ENCODE assay signal across 21 cellular contexts in genomic region chr7:55502209-55502608, GRCh38.
A peak's percentile ranks its signal among the peaks of the same experiment; 100 is the strongest.
DNase-seq lines count a peak whose midpoint lies in the region; ATAC-seq lines count a peak whose summit lies in the region.
"Had no signal": no experiment of that assay in that cellular context is flagged by ENCODE, and none has a peak within 500 bp of the region (broad histone marks: within the 10 kb centered on the region; RNA-seq: fewer than 3 reads in every experiment).

No MANE protein-coding gene starts in this region.

- no peak for ATAC-seq in stimulated activated memory B cell treated with anti-CD40 and anti-IgM and Interleukin-4, amounts not matched to agents 10 μg/mL and 1 μg/mL and 100 μg/mL, for 72 hours
- ATAC-seq: activated CD8-positive, alpha-beta T cell treated with anti-CD3 and anti-CD28 coated beads for 36 hours; activated T-cell treated with anti-CD3 and anti-CD28 coated beads, Interleukin-2, amount 50 U/mL, for 4 hours had no signal

- no peak overlapping the region for H3K4me3 Mint-ChIP-seq in stimulated activated memory B cell treated with anti-CD40 and anti-IgM and Interleukin-4, amounts not matched to agents 10 μg/mL and 1 μg/mL and 100 μg/mL, for 72 hours
- H3K4me3 Mint-ChIP-seq: activated CD8-positive, alpha-beta T cell treated with anti-CD3 and anti-CD28 coated beads for 36 hours; activated naive CD8-positive, alpha-beta T cell treated with anti-CD3 and anti-CD28 coated beads, Interleukin-2, amount 10 ng/mL, durations not matched to agents 7 days and 5 days; activated T-cell treated with anti-CD3 and anti-CD28 coated beads, Interleukin-2, amount 50 U/mL, for 4 hours had no signal

- H3K27me3 Mint-ChIP-seq in stimulated activated memory B cell treated with anti-CD40 and anti-IgM and Interleukin-4, amounts not matched to agents 10 μg/mL and 1 μg/mL and 100 μg/mL, for 72 hours: no peaks in the 10 kb centered on the region
- H3K27me3 Mint-ChIP-seq: activated CD8-positive, alpha-beta T cell treated with anti-CD3 and anti-CD28 coated beads for 36 hours; activated naive CD8-positive, alpha-beta T cell treated with anti-CD3 and anti-CD28 coated beads, Interleukin-2, amount 10 ng/mL, durations not matched to agents 7 days and 5 days had no signal

- peak; percentile 35 for DNase-seq in NCI-H2227 (lab: John Stamatoyannopoulos, UW; ENCODE audit: unreplicated experiment)
- DNase-seq in NCI-H2227 treated with DMSO at 0.1 percent for 48 hours (lab: John Stamatoyannopoulos, UW): no peak
- DNase-seq in NCI-H748 (lab: John Stamatoyannopoulos, UW; ENCODE audit: unreplicated experiment): peak; percentile 95
- DNase-seq in epidermal melanocyte (ENCODE audit: insufficient read length, low spot score): peak; percentile 64
- no peak for DNase-seq in activated CD8-positive, alpha-beta memory T cell treated with anti-CD3 and anti-CD28 coated beads for 24 hours
- DNase-seq in activated CD4-positive, alpha-beta T cell treated with anti-CD3 and anti-CD28 coated beads, Interleukin-2, amount 50 U/mL, for 48 hours: no peak
- DNase-seq in ACHN: no peak
- DNase-seq: 8988T; activated CD8-positive, alpha-beta T cell treated with anti-CD3 and anti-CD28 coated beads for 36 hours; activated naive CD8-positive, alpha-beta T cell treated with anti-CD3 and anti-CD28 coated beads, Interleukin-2, amount 10 ng/mL, durations not matched to agents 7 days and 5 days; activated T-cell treated with anti-CD3 and anti-CD28 coated beads, Interleukin-2, amount 50 U/mL, for 4 hours; GDM1; H7; kidney; mammary epithelial cell; NCI-H1694; OCI-M1; SHP77; stimulated activated CD4-positive, alpha-beta T cell treated with anti-CD3 and anti-CD28 coated beads, Interleukin-2, amount 100 ng/mL, for 48 hours had no signal

- peak overlapping the region; percentile 96 for H3K27ac Mint-ChIP-seq in stimulated activated memory B cell treated with anti-CD40 and anti-IgM and Interleukin-4, amounts not matched to agents 10 μg/mL and 1 μg/mL and 100 μg/mL, for 72 hours
- H3K27ac Mint-ChIP-seq: activated CD8-positive, alpha-beta T cell treated with anti-CD3 and anti-CD28 coated beads for 36 hours; activated naive CD8-positive, alpha-beta T cell treated with anti-CD3 and anti-CD28 coated beads, Interleukin-2, amount 10 ng/mL, durations not matched to agents 7 days and 5 days had no signal

- H3K36me3 Mint-ChIP-seq in stimulated activated memory B cell treated with anti-CD40 and anti-IgM and Interleukin-4, amounts not matched to agents 10 μg/mL and 1 μg/mL and 100 μg/mL, for 72 hours: peaks cover 70% of the 10 kb centered on the region

- in situ Hi-C loops in ACHN (cut with HindIII; ENCODE audit: low pct_ligation_motif_present, low pct_unique_long_range_greater_than_20kb, low sequenced_read_pairs): no loop called here

- H3K9me3 Mint-ChIP-seq in stimulated activated memory B cell treated with anti-CD40 and anti-IgM and Interleukin-4, amounts not matched to agents 10 μg/mL and 1 μg/mL and 100 μg/mL, for 72 hours: no peaks in the 10 kb centered on the region
- H3K9me3 Mint-ChIP-seq: activated CD8-positive, alpha-beta T cell treated with anti-CD3 and anti-CD28 coated beads for 36 hours; activated naive CD8-positive, alpha-beta T cell treated with anti-CD3 and anti-CD28 coated beads, Interleukin-2, amount 10 ng/mL, durations not matched to agents 7 days and 5 days; activated T-cell treated with anti-CD3 and anti-CD28 coated beads, Interleukin-2, amount 50 U/mL, for 4 hours; nephron had no signal

- peaks cover 79% of the 10 kb centered on the region for H3K4me1 Mint-ChIP-seq in stimulated activated memory B cell treated with anti-CD40 and anti-IgM and Interleukin-4, amounts not matched to agents 10 μg/mL and 1 μg/mL and 100 μg/mL, for 72 hours

Comparison
In these comparisons a context has a peak if more than half of its experiments do, and no peak if none do; other contexts are left out.
1. DNase-seq: peak in NCI-H2227 (single experiment), NCI-H748 (single experiment) and epidermal melanocyte (single experiment); none in NCI-H2227 treated with DMSO at 0.1 percent for 48 hours (single experiment), activated CD8-positive, alpha-beta memory T cell treated with anti-CD3 and anti-CD28 coated beads for 24 hours (single experiment), activated CD4-positive, alpha-beta T cell treated with anti-CD3 and anti-CD28 coated beads, Interleukin-2, amount 50 U/mL, for 48 hours (0 of 2) and ACHN (single experiment).